8 cellular contexts compared by ENCODE assay signal in the genomic region with DNA sequence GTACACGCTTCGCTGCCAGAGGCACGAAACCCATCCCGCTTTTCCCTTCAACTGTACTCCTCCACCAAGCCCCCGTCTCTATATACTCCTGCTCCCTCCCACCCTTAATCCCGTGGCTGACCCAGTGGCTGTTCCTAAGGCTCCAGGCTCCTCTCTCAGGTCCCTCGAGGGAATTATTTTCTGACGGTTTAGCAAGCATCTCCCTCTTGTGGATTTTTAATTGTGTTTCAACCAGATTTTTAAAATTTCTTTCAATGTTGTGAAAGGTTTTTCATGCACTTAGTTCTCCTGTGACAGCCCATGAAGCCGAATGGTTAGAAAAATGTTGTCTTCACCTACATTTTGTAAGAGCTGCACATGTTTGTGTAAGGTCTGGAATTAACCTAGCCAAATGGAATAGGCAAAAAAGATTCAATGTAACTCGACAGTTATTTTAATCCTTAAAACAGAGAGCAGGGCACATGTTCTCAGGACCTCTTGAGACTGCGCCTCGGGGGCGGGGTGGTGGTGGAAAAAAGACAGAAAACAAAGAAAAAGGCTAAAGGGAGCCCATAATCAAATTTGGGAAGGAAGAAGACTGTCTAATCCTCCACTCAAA. TPM values are rescaled to one million over a fixed set of nuclear protein-coding genes. Genes with fewer than 3 reads are reported as not detected.
A peak's percentile ranks its signal among the peaks of the same experiment; 100 is the strongest.
DNase-seq lines count a peak whose midpoint lies in the region; ATAC-seq and TF ChIP-seq lines count a peak whose summit lies in the region.

No MANE protein-coding gene starts in this region.

- H3K27me3 ChIP-seq in Peyer's patch (no peaks in the 10 kb centered on the region), endocrine pancreas (ENCODE audit: control insufficient read depth, insufficient read depth, low read length) (no peaks in the 10 kb centered on the region)

- no peaks in the 10 kb centered on the region for H3K9me3 ChIP-seq in Peyer's patch
- no peaks in the 10 kb centered on the region for H3K9me3 ChIP-seq in endocrine pancreas (ENCODE audit: control insufficient read depth, low read length)

- peaks cover 0 to 5% (median 0%) of the 10 kb centered on the region in 4 donors for H3K4me1 ChIP-seq in Peyer's patch
- peaks cover 5% of the 10 kb centered on the region for H3K4me1 ChIP-seq in endocrine pancreas (ENCODE audit: control insufficient read depth, insufficient read depth, low read length)

- peak overlapping the region; percentile 56 for H3K9ac ChIP-seq in endocrine pancreas (ENCODE audit: control insufficient read depth, insufficient read depth, low read length)

- H3K27ac ChIP-seq in Peyer's patch = peak overlapping the region; percentile 68 to 79 (median 74)

- ATAC-seq in HG03139 (IDR thresholded peaks at IDR 0.05; ENCODE audit: unreplicated experiment) = peak; percentile 5

- DNase-seq in GM04504 (ENCODE audit: low read depth) (peak; percentile 78), Peyer's patch (no peak), myocyte (ENCODE audit: low read depth) (peak; percentile 91), NCI-H1048 (lab: John Stamatoyannopoulos, UW) (no peak), iPS-NIHi11 (ENCODE audit: low spot score) (no peak)
- DNase-seq in activated CD8-positive, alpha-beta memory T cell treated with anti-CD3 and anti-CD28 coated beads, Interleukin-2, amount 50 U/mL, for 48 hours = no peak

- peak in 4 of 6 experiments; percentile 10 to 54 (median 45) for TF ChIP-seq CTCF in Peyer's patch (IDR thresholded peaks at IDR 0.05)

- H3K36me3 ChIP-seq in Peyer's patch = no peaks in the 10 kb centered on the region
- no peaks in the 10 kb centered on the region for H3K36me3 ChIP-seq in endocrine pancreas (ENCODE audit: control insufficient read depth, insufficient read depth, low read length)

- H3K4me3 ChIP-seq in Peyer's patch (peak overlapping the region; percentile 77 to 93 (median 82)), endocrine pancreas (ENCODE audit: control insufficient read depth, insufficient read depth, low read length) (peak overlapping the region; percentile 73)

- TF ChIP-seq POLR2A in Peyer's patch (IDR thresholded peaks at IDR 0.05) = no peak

RNA-seq across cellular contexts. Expression of gene CSNK1G1, which starts 0.6 kb away (rescaled TPM):
- total RNA-seq in Peyer's patch (10 to 100 TPM; 12.3 to 36.5 (median 24.2) TPM), myocyte (19.3 and 22.1 TPM in 2 replicates)
- polyA plus RNA-seq in myocyte (2012) = 10.8 TPM

RNA-seq across cellular contexts. Expression of gene PCLAF, which starts 24.7 kb away (rescaled TPM):
- total RNA-seq in Peyer's patch = 1 to 10 TPM; 1.4 to 7.4 (median 4.5) TPM
- 2.7 and 4.9 TPM in 2 replicates for total RNA-seq in myocyte
- polyA plus RNA-seq in myocyte (2012) = 0.77 TPM

RNA-seq across cellular contexts. Expression of gene TRIP4, which starts 31.1 kb away (rescaled TPM):
- total RNA-seq in Peyer's patch (10 to 100 TPM; 18.9 to 61.9 (median 19.9) TPM), myocyte (6.3 and 8.3 TPM in 2 replicates)
- 14.7 TPM for polyA plus RNA-seq in myocyte (2012)

Comparison
In these comparisons a context has a peak if more than half of its experiments do, and no peak if none do; other contexts are left out.
1. DNase-seq: peak in GM04504 (single experiment) and myocyte (single experiment); none in Peyer's patch (0 of 3), NCI-H1048 (single experiment), activated CD8-positive, alpha-beta memory T cell treated with anti-CD3 and anti-CD28 coated beads, Interleukin-2, amount 50 U/mL, for 48 hours (single experiment) and iPS-NIHi11 (single experiment).